1 cellular context compared by ENCODE assay signal in the genomic region with DNA sequence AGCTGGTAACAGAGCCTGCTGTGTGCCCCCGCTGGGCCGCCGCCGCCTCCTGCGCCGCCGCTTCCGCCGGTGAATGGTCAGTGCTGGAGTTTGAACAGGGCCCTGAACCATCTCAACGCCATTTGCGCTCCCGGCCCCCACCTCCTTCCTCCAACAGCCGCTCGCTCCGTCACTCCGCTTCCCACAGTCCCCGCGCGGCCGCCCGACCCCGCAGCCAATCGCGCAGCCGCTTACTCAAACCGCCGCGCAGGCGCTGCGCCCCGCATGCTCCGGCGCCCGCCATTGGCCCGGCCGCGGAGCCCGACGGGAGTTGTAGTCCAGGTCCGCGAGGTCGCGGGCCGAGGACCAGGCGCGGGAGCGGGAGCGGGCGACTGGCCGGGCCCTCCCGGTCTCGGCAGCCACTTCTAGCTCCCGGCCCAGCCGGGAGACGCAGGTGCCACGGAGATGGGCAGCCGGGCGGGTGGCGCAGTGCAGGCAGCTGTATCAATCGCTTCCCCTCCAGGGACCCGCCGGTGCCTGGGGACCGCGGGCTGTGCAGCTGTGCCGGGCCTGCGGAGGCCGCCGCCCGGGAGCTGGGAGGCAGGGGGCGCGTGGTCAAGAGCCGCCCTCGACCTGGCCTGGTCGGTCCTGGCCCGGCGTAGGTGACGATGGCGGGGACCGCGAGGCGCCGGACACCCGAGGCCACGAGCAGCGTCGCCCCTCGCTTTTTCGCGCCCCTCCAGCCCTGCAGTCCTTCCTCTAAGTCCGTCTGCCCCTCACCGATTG.
TF ChIP-seq lines count a peak whose summit lies in the region.

A gene with protein sequence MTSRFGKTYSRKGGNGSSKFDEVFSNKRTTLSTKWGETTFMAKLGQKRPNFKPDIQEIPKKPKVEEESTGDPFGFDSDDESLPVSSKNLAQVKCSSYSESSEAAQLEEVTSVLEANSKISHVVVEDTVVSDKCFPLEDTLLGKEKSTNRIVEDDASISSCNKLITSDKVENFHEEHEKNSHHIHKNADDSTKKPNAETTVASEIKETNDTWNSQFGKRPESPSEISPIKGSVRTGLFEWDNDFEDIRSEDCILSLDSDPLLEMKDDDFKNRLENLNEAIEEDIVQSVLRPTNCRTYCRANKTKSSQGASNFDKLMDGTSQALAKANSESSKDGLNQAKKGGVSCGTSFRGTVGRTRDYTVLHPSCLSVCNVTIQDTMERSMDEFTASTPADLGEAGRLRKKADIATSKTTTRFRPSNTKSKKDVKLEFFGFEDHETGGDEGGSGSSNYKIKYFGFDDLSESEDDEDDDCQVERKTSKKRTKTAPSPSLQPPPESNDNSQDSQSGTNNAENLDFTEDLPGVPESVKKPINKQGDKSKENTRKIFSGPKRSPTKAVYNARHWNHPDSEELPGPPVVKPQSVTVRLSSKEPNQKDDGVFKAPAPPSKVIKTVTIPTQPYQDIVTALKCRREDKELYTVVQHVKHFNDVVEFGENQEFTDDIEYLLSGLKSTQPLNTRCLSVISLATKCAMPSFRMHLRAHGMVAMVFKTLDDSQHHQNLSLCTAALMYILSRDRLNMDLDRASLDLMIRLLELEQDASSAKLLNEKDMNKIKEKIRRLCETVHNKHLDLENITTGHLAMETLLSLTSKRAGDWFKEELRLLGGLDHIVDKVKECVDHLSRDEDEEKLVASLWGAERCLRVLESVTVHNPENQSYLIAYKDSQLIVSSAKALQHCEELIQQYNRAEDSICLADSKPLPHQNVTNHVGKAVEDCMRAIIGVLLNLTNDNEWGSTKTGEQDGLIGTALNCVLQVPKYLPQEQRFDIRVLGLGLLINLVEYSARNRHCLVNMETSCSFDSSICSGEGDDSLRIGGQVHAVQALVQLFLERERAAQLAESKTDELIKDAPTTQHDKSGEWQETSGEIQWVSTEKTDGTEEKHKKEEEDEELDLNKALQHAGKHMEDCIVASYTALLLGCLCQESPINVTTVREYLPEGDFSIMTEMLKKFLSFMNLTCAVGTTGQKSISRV (N-terminal part only) (minus strand): TSS at position 173 of the 765 bp plus-strand sequence. CDS start 3,723 bp downstream, outside the sequence.

TF ChIP-seq in GM23338, 12 proteins besides CTCF, POLR2A, EP300 and RAD21 (continued from another document):
- TF ChIP-seq, protein P1, sequence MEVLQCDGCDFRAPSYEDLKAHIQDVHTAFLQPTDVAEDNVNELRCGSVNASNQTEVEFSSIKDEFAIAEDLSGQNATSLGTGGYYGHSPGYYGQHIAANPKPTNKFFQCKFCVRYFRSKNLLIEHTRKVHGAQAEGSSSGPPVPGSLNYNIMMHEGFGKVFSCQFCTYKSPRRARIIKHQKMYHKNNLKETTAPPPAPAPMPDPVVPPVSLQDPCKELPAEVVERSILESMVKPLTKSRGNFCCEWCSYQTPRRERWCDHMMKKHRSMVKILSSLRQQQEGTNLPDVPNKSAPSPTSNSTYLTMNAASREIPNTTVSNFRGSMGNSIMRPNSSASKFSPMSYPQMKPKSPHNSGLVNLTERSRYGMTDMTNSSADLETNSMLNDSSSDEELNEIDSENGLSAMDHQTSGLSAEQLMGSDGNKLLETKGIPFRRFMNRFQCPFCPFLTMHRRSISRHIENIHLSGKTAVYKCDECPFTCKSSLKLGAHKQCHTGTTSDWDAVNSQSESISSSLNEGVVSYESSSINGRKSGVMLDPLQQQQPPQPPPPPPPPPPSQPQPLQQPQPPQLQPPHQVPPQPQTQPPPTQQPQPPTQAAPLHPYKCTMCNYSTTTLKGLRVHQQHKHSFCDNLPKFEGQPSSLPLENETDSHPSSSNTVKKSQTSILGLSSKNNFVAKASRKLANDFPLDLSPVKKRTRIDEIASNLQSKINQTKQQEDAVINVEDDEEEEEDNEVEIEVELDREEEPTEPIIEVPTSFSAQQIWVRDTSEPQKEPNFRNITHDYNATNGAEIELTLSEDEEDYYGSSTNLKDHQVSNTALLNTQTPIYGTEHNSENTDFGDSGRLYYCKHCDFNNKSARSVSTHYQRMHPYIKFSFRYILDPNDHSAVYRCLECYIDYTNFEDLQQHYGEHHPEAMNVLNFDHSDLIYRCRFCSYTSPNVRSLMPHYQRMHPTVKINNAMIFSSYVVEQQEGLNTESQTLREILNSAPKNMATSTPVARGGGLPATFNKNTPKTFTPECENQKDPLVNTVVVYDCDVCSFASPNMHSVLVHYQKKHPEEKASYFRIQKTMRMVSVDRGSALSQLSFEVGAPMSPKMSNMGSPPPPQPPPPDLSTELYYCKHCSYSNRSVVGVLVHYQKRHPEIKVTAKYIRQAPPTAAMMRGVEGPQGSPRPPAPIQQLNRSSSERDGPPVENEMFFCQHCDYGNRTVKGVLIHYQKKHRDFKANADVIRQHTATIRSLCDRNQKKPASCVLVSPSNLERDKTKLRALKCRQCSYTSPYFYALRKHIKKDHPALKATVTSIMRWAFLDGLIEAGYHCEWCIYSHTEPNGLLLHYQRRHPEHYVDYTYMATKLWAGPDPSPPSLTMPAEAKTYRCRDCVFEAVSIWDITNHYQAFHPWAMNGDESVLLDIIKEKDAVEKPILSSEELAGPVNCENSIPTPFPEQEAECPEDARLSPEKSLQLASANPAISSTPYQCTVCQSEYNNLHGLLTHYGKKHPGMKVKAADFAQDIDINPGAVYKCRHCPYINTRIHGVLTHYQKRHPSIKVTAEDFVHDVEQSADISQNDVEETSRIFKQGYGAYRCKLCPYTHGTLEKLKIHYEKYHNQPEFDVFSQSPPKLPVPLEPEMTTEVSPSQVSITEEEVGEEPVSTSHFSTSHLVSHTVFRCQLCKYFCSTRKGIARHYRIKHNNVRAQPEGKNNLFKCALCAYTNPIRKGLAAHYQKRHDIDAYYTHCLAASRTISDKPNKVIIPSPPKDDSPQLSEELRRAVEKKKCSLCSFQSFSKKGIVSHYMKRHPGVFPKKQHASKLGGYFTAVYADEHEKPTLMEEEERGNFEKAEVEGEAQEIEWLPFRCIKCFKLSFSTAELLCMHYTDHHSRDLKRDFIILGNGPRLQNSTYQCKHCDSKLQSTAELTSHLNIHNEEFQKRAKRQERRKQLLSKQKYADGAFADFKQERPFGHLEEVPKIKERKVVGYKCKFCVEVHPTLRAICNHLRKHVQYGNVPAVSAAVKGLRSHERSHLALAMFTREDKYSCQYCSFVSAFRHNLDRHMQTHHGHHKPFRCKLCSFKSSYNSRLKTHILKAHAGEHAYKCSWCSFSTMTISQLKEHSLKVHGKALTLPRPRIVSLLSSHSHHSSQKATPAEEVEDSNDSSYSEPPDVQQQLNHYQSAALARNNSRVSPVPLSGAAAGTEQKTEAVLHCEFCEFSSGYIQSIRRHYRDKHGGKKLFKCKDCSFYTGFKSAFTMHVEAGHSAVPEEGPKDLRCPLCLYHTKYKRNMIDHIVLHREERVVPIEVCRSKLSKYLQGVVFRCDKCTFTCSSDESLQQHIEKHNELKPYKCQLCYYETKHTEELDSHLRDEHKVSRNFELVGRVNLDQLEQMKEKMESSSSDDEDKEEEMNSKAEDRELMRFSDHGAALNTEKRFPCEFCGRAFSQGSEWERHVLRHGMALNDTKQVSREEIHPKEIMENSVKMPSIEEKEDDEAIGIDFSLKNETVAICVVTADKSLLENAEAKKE (CRISPR knock-in tag; IDR thresholded peaks at IDR 0.05), result no peak
- TF ChIP-seq STAT1 (IDR thresholded peaks at IDR 0.05; ENCODE audit: unreplicated experiment) (no peak), ZNF331 (CRISPR knock-in tag; IDR thresholded peaks at IDR 0.05; ENCODE audit: low read depth) (no peak)
- TF ChIP-seq, protein P2, sequence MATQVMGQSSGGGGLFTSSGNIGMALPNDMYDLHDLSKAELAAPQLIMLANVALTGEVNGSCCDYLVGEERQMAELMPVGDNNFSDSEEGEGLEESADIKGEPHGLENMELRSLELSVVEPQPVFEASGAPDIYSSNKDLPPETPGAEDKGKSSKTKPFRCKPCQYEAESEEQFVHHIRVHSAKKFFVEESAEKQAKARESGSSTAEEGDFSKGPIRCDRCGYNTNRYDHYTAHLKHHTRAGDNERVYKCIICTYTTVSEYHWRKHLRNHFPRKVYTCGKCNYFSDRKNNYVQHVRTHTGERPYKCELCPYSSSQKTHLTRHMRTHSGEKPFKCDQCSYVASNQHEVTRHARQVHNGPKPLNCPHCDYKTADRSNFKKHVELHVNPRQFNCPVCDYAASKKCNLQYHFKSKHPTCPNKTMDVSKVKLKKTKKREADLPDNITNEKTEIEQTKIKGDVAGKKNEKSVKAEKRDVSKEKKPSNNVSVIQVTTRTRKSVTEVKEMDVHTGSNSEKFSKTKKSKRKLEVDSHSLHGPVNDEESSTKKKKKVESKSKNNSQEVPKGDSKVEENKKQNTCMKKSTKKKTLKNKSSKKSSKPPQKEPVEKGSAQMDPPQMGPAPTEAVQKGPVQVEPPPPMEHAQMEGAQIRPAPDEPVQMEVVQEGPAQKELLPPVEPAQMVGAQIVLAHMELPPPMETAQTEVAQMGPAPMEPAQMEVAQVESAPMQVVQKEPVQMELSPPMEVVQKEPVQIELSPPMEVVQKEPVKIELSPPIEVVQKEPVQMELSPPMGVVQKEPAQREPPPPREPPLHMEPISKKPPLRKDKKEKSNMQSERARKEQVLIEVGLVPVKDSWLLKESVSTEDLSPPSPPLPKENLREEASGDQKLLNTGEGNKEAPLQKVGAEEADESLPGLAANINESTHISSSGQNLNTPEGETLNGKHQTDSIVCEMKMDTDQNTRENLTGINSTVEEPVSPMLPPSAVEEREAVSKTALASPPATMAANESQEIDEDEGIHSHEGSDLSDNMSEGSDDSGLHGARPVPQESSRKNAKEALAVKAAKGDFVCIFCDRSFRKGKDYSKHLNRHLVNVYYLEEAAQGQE (IDR thresholded peaks at IDR 0.05; ENCODE audit: unreplicated experiment), result no peak
